ENCODE assay signal across 9 cellular contexts in genomic region chr19:18098891-18099622, GRCh38. TPM values are rescaled to one million over a fixed set of nuclear protein-coding genes. Genes with fewer than 3 reads are reported as not detected.
A peak's percentile ranks its signal among the peaks of the same experiment; 100 is the strongest.
DNase-seq lines count a peak whose midpoint lies in the region; ATAC-seq, FAIRE-seq and TF ChIP-seq lines count a peak whose summit lies in the region.
"Had no signal": no experiment of that assay in that cellular context is flagged by ENCODE, and none has a peak within 500 bp of the region (broad histone marks: within the 10 kb centered on the region; RNA-seq: fewer than 3 reads in every experiment).

No MANE protein-coding gene starts in this region.

- H3K4me2 ChIP-seq in HepG2 (ENCODE audit: low read depth, low read length) = peak overlapping the region; percentile 95

- intact Hi-C loops in HepG2 (cut with micrococcal nuclease; ENCODE audit: unreplicated experiment) = no loop called here
- intact Hi-C loops in right lobe of liver (cut with DNase I) = no loop called here
- intact Hi-C loops in head of caudate nucleus (cut with DNase I) = no loop called here
- intact Hi-C loops in transverse colon (cut with DNase I; ENCODE audit: low total_unique reads) = no loop called here
- intact Hi-C loops in lower leg skin (cut with DNase I; ENCODE audit: low total_unique reads) = no loop called here

- H3K36me3 ChIP-seq in HepG2 (replicated peaks in 1 of 2; ENCODE audit: control insufficient read depth in 1 of 2, insufficient read depth in 2 of 2, low read length in 2 of 2) = no peaks in the 10 kb centered on the region
- no peaks in the 10 kb centered on the region for H3K36me3 ChIP-seq in right lobe of liver
- H3K36me3 ChIP-seq in transverse colon = no peaks in the 10 kb centered on the region

- H3K27me3 ChIP-seq in HepG2 (ENCODE audit: control insufficient read depth in 1 of 2, insufficient read depth in 2 of 2, low read length in 2 of 2) = peaks cover 2 to 10% of the 10 kb centered on the region in 2 experiments; a peak in 3 of 5 replicates
- H3K27me3 ChIP-seq in right lobe of liver = no peaks in the 10 kb centered on the region
- H3K27me3 ChIP-seq in transverse colon = peaks cover 37% of the 10 kb centered on the region

- H3K4me3 ChIP-seq in HepG2 (replicated peaks in 1 of 3; ENCODE audit: insufficient read depth in 1 of 3, low read depth in 2 of 3, low read length in 3 of 3) (peak overlapping the region; percentile 12 to 74 (median 45); a peak in 4 of 6 replicates), right lobe of liver (no peak overlapping the region), transverse colon (peak overlapping the region in 2 of 4 donors; percentile 11 to 52), lower leg skin (ENCODE audit: low read depth, poor library complexity, severe bottlenecking) (no peak overlapping the region)

- H2AFZ ChIP-seq in HepG2 (ENCODE audit: low read length) = no peak overlapping the region

- TF ChIP-seq EP300 in HepG2 (IDR thresholded peaks at IDR 0.05; ENCODE audit: low read depth in 2 of 2, low read length in 2 of 2) (no peak), HepG2 (CRISPR knock-in tag; IDR thresholded peaks at IDR 0.05; ENCODE audit: borderline replicate concordance) (no peak), transverse colon (IDR thresholded peaks at IDR 0.05; ENCODE audit: low read depth) (no peak)

- WGBS in HepG2 (ENCODE audit: low lambda C conversion rate) = 21% methylated on average over 24 of the region's 34 CpGs
- WGBS in right lobe of liver (ENCODE audit: insufficient coverage, low coverage, low lambda C conversion rate, missing lambda C conversion rate) = 29% methylated on average over 14 of the region's 34 CpGs
- 0 to 10% methylated on average over 9 to 34 of the region's 34 CpGs for WGBS in transverse colon (ENCODE audit: low coverage in 1 of 2), 2 donors
- WGBS in lower leg skin, 2 donors = 7% methylated on average over 32 to 34 of the region's 34 CpGs

- H4K20me1 ChIP-seq in HepG2 (ENCODE audit: insufficient read depth, low read length) = no peaks in the 10 kb centered on the region

- H3K9me3 ChIP-seq in HepG2 (ENCODE audit: low read length) (no peaks in the 10 kb centered on the region), right lobe of liver (no peaks in the 10 kb centered on the region), transverse colon (no peaks in the 10 kb centered on the region)

- POLR2A ChIA-PET in HepG2 (lab: Yijun Ruan, JAX) = interaction anchor here (0.6 to 2.5 kb wide), 3 partner anchors 10 to 283 kb away, joined by 3 to 16 read pairs (median 6); no protein-coding TSS in a partner anchor

- CTCF ChIA-PET in HepG2 (lab: Yijun Ruan, JAX; ENCODE audit: low intra/inter-chr PET ratio, low total read pairs) = no interaction called here

- TF ChIP-seq POLR2A in HepG2 (IDR thresholded peaks at IDR 0.05; ENCODE audit: insufficient read depth in 1 of 2, low read depth in 2 of 2, low read length in 2 of 2) (no peak), right lobe of liver (IDR thresholded peaks at IDR 0.05) (no peak), transverse colon (IDR thresholded peaks at IDR 0.05) (no peak), lower leg skin (IDR thresholded peaks at IDR 0.05) (no peak)

- peak overlapping the region; percentile 20; the same call in 1 of the 2 replicates for H3K9ac ChIP-seq in HepG2 (ENCODE audit: insufficient read depth, low read depth, low read length)

- H3K79me2 ChIP-seq in HepG2 (ENCODE audit: insufficient read depth, low read length) = no peaks in the 10 kb centered on the region

- FAIRE-seq in HepG2 (lab: Jason Lieb, UNC) (no peak), RCC 7860 (lab: Jason Lieb, UNC) (no peak)

- BruUV-seq in HepG2 (replicated peaks; lab: Mats Ljungman, UMichigan) = no TSS peak

- TF ChIP-seq CTCF in HepG2 (CRISPR knock-in tag; IDR thresholded peaks at IDR 0.05) (no peak), right lobe of liver (IDR thresholded peaks at IDR 0.05) (no peak), transverse colon (IDR thresholded peaks at IDR 0.05) (no peak), lower leg skin (IDR thresholded peaks at IDR 0.05) (no peak)

- in situ Hi-C loops in HepG2 (cut with HindIII; ENCODE audit: extremely low pct_ligation_motif_present, low pct_unique_long_range_greater_than_20kb) = no loop called here
- in situ Hi-C loops in transverse colon (cut with MboI; ENCODE audit: low pct_ligation_motif_present in 1 of 4, low pct_unique_long_range_greater_than_20kb in 1 of 4, low sequenced_read_pairs in 3 of 4) = no loop called here

- H3K27ac ChIP-seq in HepG2 (ENCODE audit: extremely low read length, insufficient read depth, low read length) (no peak overlapping the region), right lobe of liver (no peak overlapping the region), transverse colon (peak overlapping the region in 1 of 4 donors; percentile 52)

- H3K4me1 ChIP-seq in HepG2 (ENCODE audit: insufficient read depth, low read length) = peaks cover 56% of the 10 kb centered on the region
- peaks cover 0 to 15% (median 6%) of the 10 kb centered on the region in 4 donors for H3K4me1 ChIP-seq in right lobe of liver
- peaks cover 7 to 23% (median 18%) of the 10 kb centered on the region in 4 donors for H3K4me1 ChIP-seq in transverse colon

- DNase-seq in HepG2 (ENCODE audit: low spot score) = no peak
- no peak for DNase-seq in right lobe of liver
- DNase-seq in activated CD4-positive, alpha-beta T cell treated with anti-CD3 and anti-CD28 coated beads for 48 hours = peak; percentile 49
- peak in 22 of 42 donors; percentile 29 to 81 (median 54) for DNase-seq in head of caudate nucleus
- peak; percentile 60 for DNase-seq in transverse colon
- no peak for DNase-seq in lower leg skin (ENCODE audit: low spot score in 2 of 2)
- no peak for DNase-seq in RCC 7860 (ENCODE audit: low spot score)

- no peak for TF ChIP-seq RAD21 in HepG2 (CRISPR knock-in tag; IDR thresholded peaks at IDR 0.05)

- ATAC-seq in HepG2 (peak; percentile 9; the same call in 1 of the 3 replicates), right lobe of liver (no peak), HG03097 (IDR thresholded peaks at IDR 0.05; ENCODE audit: low FRiP score, unreplicated experiment) (peak; percentile 60)

RNA-seq across cellular contexts. Expression of gene MAST3, which starts 1.5 kb away (rescaled TPM):
- 4.1 and 4.5 TPM in 2 replicates for total RNA-seq in HepG2 (2016; rRNA removed; fragmentation: Illumina TruSeq; extraction: Trizol)
- 1.9 and 2.8 TPM in 2 replicates for total RNA-seq in HepG2 (2016; cell fraction: cytosol; rRNA removed; fragmentation: Illumina TruSeq; extraction: Trizol; ENCODE audit: low read depth)
- total RNA-seq in HepG2 (2016; cell fraction: insoluble cytoplasmic fraction; rRNA removed; fragmentation: Illumina TruSeq; extraction: Trizol) = 3.6 and 4.1 TPM in 2 replicates
- 4.4 and 5.1 TPM in 2 replicates for total RNA-seq in HepG2 (2016; cell fraction: membrane; rRNA removed; fragmentation: Illumina TruSeq; extraction: Trizol)
- 5.3 and 7.5 TPM in 2 replicates for total RNA-seq in HepG2 (2016; cell fraction: nucleus; rRNA removed; fragmentation: Illumina TruSeq; extraction: Trizol)
- 4.6 and 6.0 TPM in 2 replicates for polyA plus RNA-seq in HepG2 (2011; rRNA removed)
- 2.0 and 2.4 TPM in 2 replicates for polyA plus RNA-seq in HepG2 (2011; cell fraction: cytosol; rRNA removed)
- polyA plus RNA-seq in HepG2 (2011; cell fraction: nucleus; rRNA removed) = 18.7 and 20.6 TPM in 2 replicates
- polyA plus RNA-seq in HepG2 (2012) = 5.2 and 6.4 TPM in 2 replicates
- 1.0 and 1.1 TPM in 2 replicates for polyA plus RNA-seq in HepG2 (2016; cell fraction: cytosol; fragmentation: Illumina TruSeq; extraction: Trizol; ENCODE audit: low read depth)
- polyA plus RNA-seq in HepG2 (2016; cell fraction: insoluble cytoplasmic fraction; fragmentation: Illumina TruSeq; extraction: Trizol; ENCODE audit: low read depth) = 4.1 and 5.8 TPM in 2 replicates
- 2.0 and 2.2 TPM in 2 replicates for polyA plus RNA-seq in HepG2 (2016; cell fraction: membrane; fragmentation: Illumina TruSeq; extraction: Trizol; ENCODE audit: low read depth)
- 22.7 and 26.8 TPM in 2 replicates for polyA plus RNA-seq in HepG2 (2016; cell fraction: nucleus; fragmentation: Illumina TruSeq; extraction: Trizol; ENCODE audit: insufficient read depth, low read depth)
- polyA minus RNA-seq in HepG2 (2011; rRNA and poly(A)+ RNA removed; ENCODE audit: low replicate concordance) = 3.2 and 9.3 TPM in 2 replicates
- 6.7 and 7.6 TPM in 2 replicates for polyA minus RNA-seq in HepG2 (2011; cell fraction: cytosol; rRNA and poly(A)+ RNA removed)
- 7.3 and 8.5 TPM in 2 replicates for polyA minus RNA-seq in HepG2 (2011; cell fraction: nucleus; rRNA and poly(A)+ RNA removed)
- total RNA-seq in right lobe of liver = 10 to 100 TPM in 3 of 6 experiments, 1 to 10 TPM in 3; 8.0 to 17.9 (median 10.0) TPM
- total RNA-seq in transverse colon = 10 to 100 TPM; 27.2 to 53.5 (median 32.7) TPM
- total RNA-seq in lower leg skin = 10 to 100 TPM; 12.9 to 19.8 (median 17.0) TPM

RNA-seq across cellular contexts. Expression of gene IL12RB1, which starts 12.3 kb away (rescaled TPM):
- 0.04 TPM in 1 of 2 replicates, not detected in the other for total RNA-seq in HepG2 (2016; rRNA removed; fragmentation: Illumina TruSeq; extraction: Trizol)
- not detected in 2 replicates for total RNA-seq in HepG2 (2016; cell fraction: cytosol; rRNA removed; fragmentation: Illumina TruSeq; extraction: Trizol; ENCODE audit: low read depth)
- total RNA-seq in HepG2 (2016; cell fraction: insoluble cytoplasmic fraction; rRNA removed; fragmentation: Illumina TruSeq; extraction: Trizol) = 0.09 TPM in 1 of 2 replicates, not detected in the other
- total RNA-seq in HepG2 (2016; cell fraction: membrane; rRNA removed; fragmentation: Illumina TruSeq; extraction: Trizol) = 0.12 TPM in 1 of 2 replicates, not detected in the other
- not detected in 2 replicates for total RNA-seq in HepG2 (2016; cell fraction: nucleus; rRNA removed; fragmentation: Illumina TruSeq; extraction: Trizol)
- 0.03 and 0.13 TPM in 2 replicates for polyA plus RNA-seq in HepG2 (2011; rRNA removed)
- 0.10 and 0.19 TPM in 2 replicates for polyA plus RNA-seq in HepG2 (2011; cell fraction: cytosol; rRNA removed)
- polyA plus RNA-seq in HepG2 (2011; cell fraction: nucleus; rRNA removed) = 0.27 and 0.35 TPM in 2 replicates
- 0.12 TPM in 1 of 2 replicates, not detected in the other for polyA plus RNA-seq in HepG2 (2012)
- not detected in 2 replicates for polyA plus RNA-seq in HepG2 (2016; cell fraction: cytosol; fragmentation: Illumina TruSeq; extraction: Trizol; ENCODE audit: low read depth)
- polyA plus RNA-seq in HepG2 (2016; cell fraction: insoluble cytoplasmic fraction; fragmentation: Illumina TruSeq; extraction: Trizol; ENCODE audit: low read depth) = not detected in 2 replicates
- 0.09 TPM in 1 of 2 replicates, not detected in the other for polyA plus RNA-seq in HepG2 (2016; cell fraction: membrane; fragmentation: Illumina TruSeq; extraction: Trizol; ENCODE audit: low read depth)
- polyA plus RNA-seq in HepG2 (2016; cell fraction: nucleus; fragmentation: Illumina TruSeq; extraction: Trizol; ENCODE audit: insufficient read depth, low read depth) = 0.20 TPM in 1 of 2 replicates, not detected in the other
- polyA minus RNA-seq in HepG2 (2011; rRNA and poly(A)+ RNA removed; ENCODE audit: low replicate concordance) = 0.12 and 0.36 TPM in 2 replicates
- polyA minus RNA-seq in HepG2 (2011; cell fraction: cytosol; rRNA and poly(A)+ RNA removed) = not detected in 2 replicates
- not detected in 2 replicates for polyA minus RNA-seq in HepG2 (2011; cell fraction: nucleus; rRNA and poly(A)+ RNA removed)
- 1 to 10 TPM in 1 of 6 experiments, under 1 TPM in 5; 0.25 to 2.0 (median 0.70) TPM for total RNA-seq in right lobe of liver
- total RNA-seq in transverse colon = 1 to 10 TPM in 1 of 4 donors, under 1 TPM in 1, not detected in 2; 0.55 to 2.1 TPM
- under 1 TPM in 2 of 4 donors, not detected in 2; 0.34 to 0.58 TPM for total RNA-seq in lower leg skin
- total RNA-seq: neural crest cell had no signal

RNA-seq across cellular contexts. Expression of gene PIK3R2, which starts 53.9 kb away (rescaled TPM):
- 15.8 and 25.3 TPM in 2 replicates for total RNA-seq in HepG2 (2016; rRNA removed; fragmentation: Illumina TruSeq; extraction: Trizol)
- 13.7 and 16.1 TPM in 2 replicates for total RNA-seq in HepG2 (2016; cell fraction: cytosol; rRNA removed; fragmentation: Illumina TruSeq; extraction: Trizol; ENCODE audit: low read depth)
- 12.5 and 18.3 TPM in 2 replicates for total RNA-seq in HepG2 (2016; cell fraction: insoluble cytoplasmic fraction; rRNA removed; fragmentation: Illumina TruSeq; extraction: Trizol)
- 33.3 and 40.2 TPM in 2 replicates for total RNA-seq in HepG2 (2016; cell fraction: membrane; rRNA removed; fragmentation: Illumina TruSeq; extraction: Trizol)
- 14.5 and 18.4 TPM in 2 replicates for total RNA-seq in HepG2 (2016; cell fraction: nucleus; rRNA removed; fragmentation: Illumina TruSeq; extraction: Trizol)
- polyA plus RNA-seq in HepG2 (2011; rRNA removed) = 18.6 and 27.2 TPM in 2 replicates
- 17.0 and 21.2 TPM in 2 replicates for polyA plus RNA-seq in HepG2 (2011; cell fraction: cytosol; rRNA removed)
- polyA plus RNA-seq in HepG2 (2011; cell fraction: nucleus; rRNA removed) = 35.7 and 42.1 TPM in 2 replicates
- polyA plus RNA-seq in HepG2 (2012) = 39.2 and 39.3 TPM in 2 replicates
- 8.4 and 11.9 TPM in 2 replicates for polyA plus RNA-seq in HepG2 (2016; cell fraction: cytosol; fragmentation: Illumina TruSeq; extraction: Trizol; ENCODE audit: low read depth)
- polyA plus RNA-seq in HepG2 (2016; cell fraction: insoluble cytoplasmic fraction; fragmentation: Illumina TruSeq; extraction: Trizol; ENCODE audit: low read depth) = 30.5 and 42.6 TPM in 2 replicates
- polyA plus RNA-seq in HepG2 (2016; cell fraction: membrane; fragmentation: Illumina TruSeq; extraction: Trizol; ENCODE audit: low read depth) = 46.8 and 48.0 TPM in 2 replicates
- polyA plus RNA-seq in HepG2 (2016; cell fraction: nucleus; fragmentation: Illumina TruSeq; extraction: Trizol; ENCODE audit: insufficient read depth, low read depth) = 60.8 and 65.6 TPM in 2 replicates
- polyA minus RNA-seq in HepG2 (2011; rRNA and poly(A)+ RNA removed; ENCODE audit: low replicate concordance) = 18.1 and 22.4 TPM in 2 replicates
- polyA minus RNA-seq in HepG2 (2011; cell fraction: cytosol; rRNA and poly(A)+ RNA removed) = 12.0 and 21.3 TPM in 2 replicates
- 12.7 and 19.6 TPM in 2 replicates for polyA minus RNA-seq in HepG2 (2011; cell fraction: nucleus; rRNA and poly(A)+ RNA removed)
- 10 to 100 TPM; 11.1 to 21.4 (median 14.6) TPM for total RNA-seq in right lobe of liver
- total RNA-seq in transverse colon = 100 to 1,000 TPM in 1 of 4 donors, 10 to 100 TPM in 3; 30.5 to 135 (median 31.2) TPM
- total RNA-seq in lower leg skin = 10 to 100 TPM in 3 of 4 donors, 1 to 10 TPM in 1; 8.3 to 39.4 (median 32.2) TPM

Comparison
In these comparisons a context has a peak if more than half of its experiments do, and no peak if none do; other contexts are left out.
1. ATAC-seq: peak in HepG2 (single experiment) and HG03097 (single experiment); none in right lobe of liver (0 of 4).
2. H3K4me3 ChIP-seq: peak in HepG2 (3 of 3); none in right lobe of liver (0 of 3) and lower leg skin (single experiment).
3. DNase-seq: peak in activated CD4-positive, alpha-beta T cell treated with anti-CD3 and anti-CD28 coated beads for 48 hours (single experiment), head of caudate nucleus (22 of 42) and transverse colon (single experiment); none in HepG2 (single experiment), right lobe of liver (0 of 3), lower leg skin (0 of 2) and RCC 7860 (single experiment).